Comparison of ENCODE assay signal across 8 cellular contexts in the genomic region with DNA sequence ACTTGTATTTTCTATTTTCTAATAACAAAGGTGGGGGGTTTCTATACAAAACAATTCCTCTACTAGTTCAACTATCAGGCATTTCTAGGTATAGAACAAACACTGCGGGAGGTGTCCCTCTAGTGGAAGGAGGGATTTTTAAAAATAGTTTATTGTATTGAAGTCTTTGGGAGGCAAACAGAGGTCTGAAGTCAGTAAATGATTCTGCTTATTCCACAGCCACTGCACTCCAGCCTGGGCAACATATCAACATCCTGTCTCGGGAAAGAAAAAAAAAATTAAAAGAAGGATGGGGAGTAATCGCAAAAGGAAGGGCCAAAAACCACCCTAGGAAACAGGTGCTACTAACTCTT. TPM values are rescaled to one million over a fixed set of nuclear protein-coding genes. Genes with fewer than 3 reads are reported as not detected.
DNase-seq lines count a peak whose midpoint lies in the region; ATAC-seq and TF ChIP-seq lines count a peak whose summit lies in the region.

No MANE protein-coding gene starts in this region.

- peaks cover 13% of the 10 kb centered on the region for H3K27me3 Mint-ChIP-seq in neural crest cell (ENCODE audit: low read depth)

- peak overlapping the region in 2 of 4 experiments; percentile 20 to 32 for H3K4me3 ChIP-seq in fibroblast of lung (replicated peaks in 1 of 4; ENCODE audit: control extremely low read depth in 1 of 4, insufficient read depth in 1 of 4, low read depth in 3 of 4, low read length in 4 of 4)

- no peaks in the 10 kb centered on the region for H3K9me3 ChIP-seq in fibroblast of lung (ENCODE audit: control insufficient read depth, insufficient read depth, low read depth, low read length)

- peaks cover 12% of the 10 kb centered on the region for H3K4me1 ChIP-seq in fibroblast of lung (ENCODE audit: control insufficient read depth, extremely low read depth, insufficient read depth, low read length)

- H3K27ac ChIP-seq in VCaP (peak overlapping the region; percentile 71; the same call in 1 of the 2 replicates), fibroblast of lung (ENCODE audit: insufficient read depth, low read length) (no peak overlapping the region)

- no peak overlapping the region for H3K9ac ChIP-seq in fibroblast of lung (ENCODE audit: insufficient read depth, low read length)

- peak; percentile 38 for DNase-seq in GM10266 (ENCODE audit: extremely low spot score)
- DNase-seq in NCI-H1417 (lab: John Stamatoyannopoulos, UW): peak in 2 of 3 experiments; percentile 9 to 88
- DNase-seq in fibroblast of lung (ENCODE audit: low read depth in 2 of 2): peak; percentile 41 to 70
- no peak for DNase-seq in neural crest cell (ENCODE audit: low read depth, low spot score)
- no peak for DNase-seq in MV-4-11 (lab: John Stamatoyannopoulos, UW)

- ATAC-seq in GM21717 (IDR thresholded peaks at IDR 0.05; ENCODE audit: unreplicated experiment) (no peak), HG02870 (IDR thresholded peaks at IDR 0.05; ENCODE audit: unreplicated experiment) (no peak)

- H3K4me1 Mint-ChIP-seq in neural crest cell: peaks cover 24% of the 10 kb centered on the region

- peaks cover 1% of the 10 kb centered on the region for H3K36me3 ChIP-seq in fibroblast of lung (ENCODE audit: control insufficient read depth, insufficient read depth, low read length)

- H3K4me3 Mint-ChIP-seq in neural crest cell: peak overlapping the region; percentile 86

- H4K20me1 ChIP-seq in fibroblast of lung (ENCODE audit: control insufficient read depth, extremely low read depth, insufficient read depth, low read length): no peaks in the 10 kb centered on the region

- peaks cover 10% of the 10 kb centered on the region for H3K79me2 ChIP-seq in fibroblast of lung (ENCODE audit: control insufficient read depth, insufficient read depth, low read length)

- H3K4me2 ChIP-seq in fibroblast of lung (ENCODE audit: extremely low read depth, insufficient read depth, low read length): peak overlapping the region; percentile 49

- H2AFZ ChIP-seq in fibroblast of lung (ENCODE audit: low read length): no peak overlapping the region

- H3K27me3 ChIP-seq in fibroblast of lung (ENCODE audit: control insufficient read depth, insufficient read depth, low read length): no peaks in the 10 kb centered on the region

- H3K27ac Mint-ChIP-seq in neural crest cell (ENCODE audit: unreplicated experiment): no peak overlapping the region

- TF ChIP-seq CTCF in GM10266 (IDR thresholded peaks at IDR 0.05; ENCODE audit: control insufficient read depth, insufficient read depth, low read depth, missing control alignments): peak; percentile 18
- TF ChIP-seq CTCF in VCaP (conservative IDR thresholded peaks at IDR 0.05): no peak
- peak in 1 of 2 donors; percentile 32 for TF ChIP-seq CTCF in fibroblast of lung (conservative IDR thresholded peaks at IDR 0.05 in 1 of 2, IDR thresholded peaks at IDR 0.05 in 1 of 2; ENCODE audit: low read depth in 1 of 2, low read length in 2 of 2)
- TF ChIP-seq CTCF in neural crest cell (conservative IDR thresholded peaks at IDR 0.05): no peak

- peaks cover 4% of the 10 kb centered on the region for H3K9me3 Mint-ChIP-seq in neural crest cell

- peaks cover 2% of the 10 kb centered on the region for H3K36me3 Mint-ChIP-seq in neural crest cell (ENCODE audit: low read depth)

RNA-seq across cellular contexts. Expression of a gene that starts 0.6 kb away (rescaled TPM):
- total RNA-seq in fibroblast of lung (9.5 and 10.6 TPM in 2 replicates), neural crest cell (12.9 and 13.7 TPM in 2 replicates)
- 4.3 and 5.9 TPM in 2 replicates for polyA plus RNA-seq in fibroblast of lung
- polyA plus RNA-seq in fibroblast of lung (2012): 4.6 and 6.8 TPM in 2 replicates
- polyA minus RNA-seq in fibroblast of lung (ENCODE audit: low replicate concordance): 2.1 and 13.2 TPM in 2 replicates

Comparison
In these comparisons a context has a peak if more than half of its experiments do, and no peak if none do; other contexts are left out.
1. DNase-seq: peak in GM10266 (single experiment), NCI-H1417 (2 of 3) and fibroblast of lung (2 of 2); none in neural crest cell (single experiment) and MV-4-11 (single experiment).